13 cellular contexts compared by ENCODE assay signal in the genomic region with DNA sequence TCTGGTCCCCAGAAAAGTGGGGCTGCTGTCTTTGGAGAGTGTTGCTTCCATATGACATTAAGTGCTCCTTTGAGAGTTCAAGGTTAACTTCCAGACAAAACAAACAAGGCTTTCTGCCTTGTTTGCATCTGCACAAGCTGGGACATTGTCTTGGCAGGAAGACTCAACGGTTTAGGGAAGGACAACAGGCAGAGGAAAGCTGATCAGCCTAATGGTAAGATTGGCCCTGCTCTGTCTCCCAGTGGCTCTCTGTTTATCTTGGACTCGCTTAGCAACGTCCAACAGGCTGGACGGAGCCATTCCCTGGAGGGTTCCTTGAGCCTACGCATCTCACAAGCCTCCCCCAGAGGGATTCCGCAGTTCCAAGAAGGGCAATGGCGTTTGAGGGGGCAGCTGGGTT.
DNase-seq lines count a peak whose midpoint lies in the region; ATAC-seq, FAIRE-seq and TF ChIP-seq lines count a peak whose summit lies in the region.
"Had no signal": no experiment of that assay in that cellular context is flagged by ENCODE, and none has a peak within 500 bp of the region (broad histone marks: within the 10 kb centered on the region; RNA-seq: fewer than 3 reads in every experiment).

No MANE protein-coding gene starts in this region.

- TF ChIP-seq RAD21 in liver (IDR thresholded peaks at IDR 0.05) = no peak

- H3K36me3 ChIP-seq in liver (ENCODE audit: control insufficient read depth in 4 of 4, insufficient read depth in 3 of 4, low read depth in 1 of 4, low read length in 3 of 4) (no peaks in the 10 kb centered on the region), thoracic aorta (no peaks in the 10 kb centered on the region), spleen (no peaks in the 10 kb centered on the region)

- H3K4me3 ChIP-seq in liver (ENCODE audit: low read depth in 1 of 3, low read length in 3 of 3) (no peak overlapping the region), thoracic aorta (no peak overlapping the region), spleen (no peak overlapping the region)
- H3K4me3 ChIP-seq: GM12878 had no signal

- DNase-seq in NCI-H1417 (lab: John Stamatoyannopoulos, UW) = peak in 2 of 3 experiments; percentile 6
- DNase-seq in NCI-H1417 treated with DMSO at 0.1 percent for 48 hours (lab: John Stamatoyannopoulos, UW) = no peak
- DNase-seq in thoracic aorta (ENCODE audit: low spot score) = no peak
- DNase-seq in spleen = no peak
- DNase-seq: activated CD4-positive, CD25-positive, alpha-beta regulatory T cell; Kasumi-1; NCI-H510A had no signal

- ATAC-seq in thoracic aorta (ENCODE audit: insufficient number of reproducible peaks, low FRiP score, low read depth) (peak; percentile 60), HG03565 (IDR thresholded peaks at IDR 0.05; ENCODE audit: unreplicated experiment) (no peak), HG03025 (IDR thresholded peaks at IDR 0.05; ENCODE audit: low FRiP score, unreplicated experiment) (no peak)
- ATAC-seq: GM12878, SK-N-SH treated with all-trans-retinoic acid at 6 μM for 48 hours had no signal

- H3K27me3 ChIP-seq in liver (ENCODE audit: control insufficient read depth in 4 of 4, insufficient read depth in 4 of 4, low read length in 3 of 4) = no peaks in the 10 kb centered on the region
- H3K27me3 ChIP-seq in thoracic aorta (replicated peaks; ENCODE audit: insufficient read depth) = no peaks in the 10 kb centered on the region
- H3K27me3 ChIP-seq in spleen (replicated peaks in 1 of 7) = peaks cover 0 to 3% (median 0%) of the 10 kb centered on the region in 7 donors

- intact Hi-C loops in spleen (cut with DNase I; ENCODE audit: low total_unique reads) = no loop called here

- H3K27ac ChIP-seq in liver (ENCODE audit: low read depth in 1 of 2, low read length in 2 of 2) (no peak overlapping the region), thoracic aorta (peak overlapping the region in 1 of 2 donors; percentile 32), spleen (peak overlapping the region in 4 of 8 donors; percentile 3 to 62 (median 14))

- H3K4me1 ChIP-seq in liver (ENCODE audit: control insufficient read depth in 4 of 4, insufficient read depth in 4 of 4, low read length in 3 of 4) (peaks cover 2 to 29% (median 22%) of the 10 kb centered on the region in 4 donors), thoracic aorta (ENCODE audit: control insufficient read depth in 1 of 2, low read depth in 2 of 2) (peaks cover 11 to 34% of the 10 kb centered on the region in 2 donors), spleen (peaks cover 0 to 32% (median 19%) of the 10 kb centered on the region in 6 donors)

- H3K9me3 ChIP-seq in liver (ENCODE audit: control insufficient read depth in 4 of 4, low read length in 3 of 4) = no peaks in the 10 kb centered on the region
- H3K9me3 ChIP-seq in thoracic aorta = no peaks in the 10 kb centered on the region
- H3K9me3 ChIP-seq in spleen = no peaks in the 10 kb centered on the region

- WGBS in liver = 75% methylated on average over 7 of the region's 7 CpGs
- WGBS in spleen, 5 donors = 68 to 79% (median 74%) methylated on average over 7 of the region's 7 CpGs

- H3K9ac ChIP-seq in liver (ENCODE audit: low read depth in 1 of 2, low read length in 2 of 2) = no peak overlapping the region

- no peak for TF ChIP-seq POLR2A in spleen (IDR thresholded peaks at IDR 0.05)

- no peak for TF ChIP-seq CTCF in liver (IDR thresholded peaks at IDR 0.05; ENCODE audit: low read depth, low read length, missing input control)
- no peak for TF ChIP-seq CTCF in thoracic aorta (IDR thresholded peaks at IDR 0.05)
- no peak for TF ChIP-seq CTCF in spleen (IDR thresholded peaks at IDR 0.05 in 8 of 11, conservative IDR thresholded peaks at IDR 0.05 in 3 of 11)

- peak; percentile 12 for FAIRE-seq in endometrium (lab: Jason Lieb, UNC)
- FAIRE-seq: GM12878 had no signal

TF ChIP-seq in liver, 16 proteins besides CTCF, POLR2A, EP300 and RAD21:
- TF ChIP-seq SP1 (IDR thresholded peaks at IDR 0.05) (peak; percentile 22), JUND (IDR thresholded peaks at IDR 0.05) (no peak), TAF1 (conservative IDR thresholded peaks at IDR 0.05) (no peak), RXRA (IDR thresholded peaks at IDR 0.05) (peak in 1 of 2 donors; percentile 28), NR2F2 (IDR thresholded peaks at IDR 0.05) (peak; percentile 83)

Comparison
In these comparisons a context has a peak if more than half of its experiments do, and no peak if none do; other contexts are left out.
1. DNase-seq: peak in NCI-H1417 (2 of 3); none in NCI-H1417 treated with DMSO at 0.1 percent for 48 hours (single experiment), thoracic aorta (single experiment) and spleen (single experiment).